ENCODE assay signal across 1 cellular context in genomic region chr10:1527951-1528350, GRCh38.
TF ChIP-seq lines count a peak whose summit lies in the region.

No MANE protein-coding gene starts in this region.

TF ChIP-seq in H1, 55 proteins besides CTCF, POLR2A, EP300 and RAD21:
- TF ChIP-seq RNF2 (IDR thresholded peaks at IDR 0.05; ENCODE audit: borderline replicate concordance, low read depth, low read length, missing control alignments, poor library complexity, severe bottlenecking) (no peak), CEBPB (IDR thresholded peaks at IDR 0.05; ENCODE audit: low read depth, low read length) (no peak), PHF8 (conservative IDR thresholded peaks at IDR 0.05; ENCODE audit: low read depth, low read length) (no peak), BACH1 (IDR thresholded peaks at IDR 0.05; ENCODE audit: low read length) (no peak), RFX5 (IDR thresholded peaks at IDR 0.05; ENCODE audit: borderline replicate concordance, low read depth, low read length) (no peak), EGR1 (IDR thresholded peaks at IDR 0.05; ENCODE audit: borderline replicate concordance, low read depth, low read length) (no peak), BRCA1 (IDR thresholded peaks at IDR 0.05; ENCODE audit: low read depth, low read length) (no peak), ASH2L (IDR thresholded peaks at IDR 0.05; ENCODE audit: low read length) (no peak), TEAD4 (IDR thresholded peaks at IDR 0.05; ENCODE audit: low read depth, low read length) (no peak), POLR2AphosphoS5 (IDR thresholded peaks at IDR 0.05; ENCODE audit: low read depth, low read length) (no peak), SP2 (IDR thresholded peaks at IDR 0.05; ENCODE audit: low read length) (no peak), NRF1 (IDR thresholded peaks at IDR 0.05; ENCODE audit: low read depth, low read length) (no peak), CBX8 (IDR thresholded peaks at IDR 0.05; ENCODE audit: borderline replicate concordance, low read depth, low read length) (no peak), CREB1 (IDR thresholded peaks at IDR 0.05) (no peak), YY1 (IDR thresholded peaks at IDR 0.05; ENCODE audit: low read depth, low read length) (no peak)
TF ChIP-seq in H1: peak in this region for 0.
